28 cellular contexts compared by ENCODE assay signal in genomic region chr17:76326306-76326705, GRCh38.
"Had no signal": no experiment of that assay in that cellular context is flagged by ENCODE, and none has a peak within 500 bp of the region (broad histone marks: within the 10 kb centered on the region; RNA-seq: fewer than 3 reads in every experiment).

No MANE protein-coding gene starts in this region.

- ATAC-seq: activated naive CD8-positive, alpha-beta T cell treated with anti-CD3 and anti-CD28 coated beads, Interleukin-2, amount 50 U/mL, for 24 hours; esophagus mucosa; heart left ventricle; left colon; naive thymus-derived CD4-positive, alpha-beta T cell; sciatic nerve; T-cell had no signal

- H3K4me1 ChIP-seq: uterus had no signal

- H3K4me3 ChIP-seq: dorsolateral prefrontal cortex, heart left ventricle, skin epidermis, uterus had no signal

- DNase-seq: activated CD4-positive, alpha-beta memory T cell treated with anti-CD3 and anti-CD28 coated beads, Interleukin-2, amount 10 ng/mL, durations not matched to agents 7 days and 5 days; activated CD4-positive, alpha-beta T cell treated with anti-CD3 and anti-CD28 coated beads for 1 hour; activated CD4-positive, alpha-beta T cell treated with anti-CD3 and anti-CD28 coated beads, Interleukin-2, amount 10 ng/mL, durations not matched to agents 7 days and 5 days; activated CD8-positive, alpha-beta memory T cell treated with anti-CD3 and anti-CD28 coated beads, Interleukin-2, amount 50 U/mL, for 48 hours; activated naive CD8-positive, alpha-beta T cell treated with anti-CD3 and anti-CD28 coated beads, Interleukin-2, amount 50 U/mL, for 24 hours; activated T-cell treated with anti-CD3 and anti-CD28 coated beads, Interleukin-2, amount 50 U/mL, for 24 hours; amygdala; effector memory CD4-positive, alpha-beta T cell; foreskin fibroblast; heart left ventricle; hypothalamus; immature natural killer cell; kidney; left colon; midbrain; naive thymus-derived CD4-positive, alpha-beta T cell; nucleus accumbens; stimulated activated CD4-positive, alpha-beta T cell treated with anti-CD3 and anti-CD28 coated beads, Interleukin-12 subunit alpha, Interleukin-12 subunit beta, amount 100 ng/mL, for 4 hours; stimulated activated CD4-positive, alpha-beta T cell treated with anti-CD3 and anti-CD28 coated beads, Interleukin-4, amount 100 ng/mL, for 1 hour; T-cell; uterus; WERI-Rb-1 had no signal

- H3K9me3 ChIP-seq: heart left ventricle, uterus had no signal

- H3K27me3 ChIP-seq: dorsolateral prefrontal cortex, heart left ventricle, uterus had no signal

- H3K36me3 ChIP-seq: uterus had no signal

- FAIRE-seq: bronchial epithelial cell, colon, kidney had no signal

- H3K27ac ChIP-seq: skin epidermis, uterus, WERI-Rb-1 had no signal
